Comparison of ENCODE assay signal across 10 cellular contexts in the genomic region with DNA sequence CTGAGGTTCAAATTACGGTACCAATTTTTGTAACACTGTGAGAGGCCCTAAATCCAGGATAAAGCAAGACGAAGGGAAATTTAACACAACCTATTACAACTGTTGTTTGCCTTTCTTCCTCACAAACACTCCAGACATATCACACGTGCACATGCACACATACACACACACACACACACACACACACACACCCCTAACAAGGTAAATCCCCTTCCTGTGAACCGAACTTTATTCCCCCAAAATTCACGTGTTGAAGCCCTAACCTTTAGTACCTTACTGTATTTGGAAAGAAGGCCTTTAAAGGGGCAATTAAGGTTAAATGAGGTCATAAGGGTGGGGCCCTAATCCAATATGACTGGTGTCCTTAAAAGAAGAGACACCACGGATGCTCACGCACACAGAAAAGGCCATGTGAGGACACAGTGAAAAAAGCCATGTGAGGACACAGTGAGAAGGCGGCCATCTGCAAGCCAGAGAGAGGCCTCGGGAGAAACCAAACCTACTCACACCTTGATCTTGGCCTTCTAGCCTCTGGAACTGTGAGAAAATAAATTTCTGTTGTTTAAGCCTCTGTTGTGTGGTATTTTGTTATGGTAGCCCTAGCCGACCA. TPM values are rescaled to one million over a fixed set of nuclear protein-coding genes. Genes with fewer than 3 reads are reported as not detected.
DNase-seq lines count a peak whose midpoint lies in the region; ATAC-seq and TF ChIP-seq lines count a peak whose summit lies in the region.
"Had no signal": no experiment of that assay in that cellular context is flagged by ENCODE, and none has a peak within 500 bp of the region (broad histone marks: within the 10 kb centered on the region; RNA-seq: fewer than 3 reads in every experiment).

No MANE protein-coding gene starts in this region.

- H3K9me2 ChIP-seq in PC-9 (ENCODE audit: insufficient read depth): no peaks in the 10 kb centered on the region

- peak overlapping the region; percentile 95 for H3K27ac Mint-ChIP-seq in activated T-cell treated with anti-CD3 and anti-CD28 coated beads, Interleukin-2, amount 50 U/mL, for 24 hours
- peak overlapping the region; percentile 27 for H3K27ac Mint-ChIP-seq in stimulated activated naive B cell treated with anti-CD40 and anti-IgM and Interleukin-4, amounts not matched to agents 10 μg/mL and 1 μg/mL and 100 μg/mL, for 72 hours

- POLR2A ChIA-PET in PC-9 (lab: Charles Lee; ENCODE audit: unreplicated experiment): interaction anchor here (1.0 kb wide), 1 partner anchor 95 kb away, joined by 3 read pairs; no protein-coding TSS in a partner anchor

- H3K36me3 ChIP-seq in PC-9 (ENCODE audit: low read depth): 0 out of 2 replicates have a peak, but pooled peaks cover 6% of the 10 kb centered on the region

- H3K27ac ChIP-seq in PC-9: no peak overlapping the region

- H3K27me3 ChIP-seq in PC-9 (ENCODE audit: insufficient read depth, low read depth): no peaks in the 10 kb centered on the region

- H3K4me2 ChIP-seq in PC-9: peak overlapping the region; percentile 80; the same call in 1 of the 2 replicates

- H4K20me1 ChIP-seq in PC-9 (ENCODE audit: insufficient read depth): no peaks in the 10 kb centered on the region

- no peak for DNase-seq in activated T-cell treated with anti-CD3 and anti-CD28 coated beads, Interleukin-2, amount 50 U/mL, for 24 hours
- DNase-seq in activated T-cell treated with anti-CD3 and anti-CD28 coated beads, Interleukin-2, amount 50 U/mL, for 48 hours: no peak
- DNase-seq in PC-9: no peak
- peak; percentile 41 for DNase-seq in cerebellar cortex (ENCODE audit: low spot score)
- no peak for DNase-seq in stimulated activated naive B cell treated with anti-CD40 and anti-IgM and Interleukin-4, amounts not matched to agents 10 μg/mL and 1 μg/mL and 100 μg/mL, for 72 hours
- no peak for DNase-seq in stimulated activated CD4-positive, alpha-beta T cell treated with anti-CD3 and anti-CD28 coated beads, Interleukin-12 subunit alpha, Interleukin-12 subunit beta, amount 100 ng/mL, for 4 hours
- no peak for DNase-seq in NCI-H226
- DNase-seq: activated CD4-positive, alpha-beta T cell treated with anti-CD3 and anti-CD28 coated beads for 4 hours; amniotic stem cell had no signal

- no peaks in the 10 kb centered on the region for H3K27me3 Mint-ChIP-seq in activated T-cell treated with anti-CD3 and anti-CD28 coated beads, Interleukin-2, amount 50 U/mL, for 24 hours
- no peaks in the 10 kb centered on the region for H3K27me3 Mint-ChIP-seq in stimulated activated naive B cell treated with anti-CD40 and anti-IgM and Interleukin-4, amounts not matched to agents 10 μg/mL and 1 μg/mL and 100 μg/mL, for 72 hours

- CTCF ChIA-PET in PC-9 (lab: Charles Lee): no interaction called here

- H3K9me3 ChIP-seq in PC-9 (ENCODE audit: insufficient read depth, low read depth): no peaks in the 10 kb centered on the region

- H3K36me3 Mint-ChIP-seq in activated T-cell treated with anti-CD3 and anti-CD28 coated beads, Interleukin-2, amount 50 U/mL, for 24 hours (ENCODE audit: low read depth): peaks cover 13% of the 10 kb centered on the region
- H3K36me3 Mint-ChIP-seq in stimulated activated naive B cell treated with anti-CD40 and anti-IgM and Interleukin-4, amounts not matched to agents 10 μg/mL and 1 μg/mL and 100 μg/mL, for 72 hours: peaks cover 5% of the 10 kb centered on the region in 2 donors

- intact Hi-C loops in PC-9 (cut with micrococcal nuclease; ENCODE audit: unreplicated experiment): loop anchor here (5.0 kb wide), 1 partner anchor 96 kb away; the partner anchor contains the start of gene SAAL1

- H3K4me1 Mint-ChIP-seq in activated T-cell treated with anti-CD3 and anti-CD28 coated beads, Interleukin-2, amount 50 U/mL, for 24 hours (ENCODE audit: low read depth): peaks cover 46% of the 10 kb centered on the region
- peaks cover 19 to 36% of the 10 kb centered on the region in 2 donors for H3K4me1 Mint-ChIP-seq in stimulated activated naive B cell treated with anti-CD40 and anti-IgM and Interleukin-4, amounts not matched to agents 10 μg/mL and 1 μg/mL and 100 μg/mL, for 72 hours

- H3K79me2 ChIP-seq in PC-9 (ENCODE audit: low read depth): peaks cover 11% of the 10 kb centered on the region; the same call in 1 of the 2 replicates

- BruUV-seq in PC-9 (replicated peaks; lab: Mats Ljungman, UMichigan): no TSS peak

- TF ChIP-seq CTCF in PC-9 (conservative IDR thresholded peaks at IDR 0.05): no peak

- no peaks in the 10 kb centered on the region for H3K9me3 Mint-ChIP-seq in activated T-cell treated with anti-CD3 and anti-CD28 coated beads, Interleukin-2, amount 50 U/mL, for 24 hours
- no peaks in the 10 kb centered on the region for H3K9me3 Mint-ChIP-seq in stimulated activated naive B cell treated with anti-CD40 and anti-IgM and Interleukin-4, amounts not matched to agents 10 μg/mL and 1 μg/mL and 100 μg/mL, for 72 hours

- no peak overlapping the region for H3K4me3 ChIP-seq in PC-9

- no peak for ATAC-seq in stimulated activated naive B cell treated with anti-CD40 and anti-IgM and Interleukin-4, amounts not matched to agents 10 μg/mL and 1 μg/mL and 100 μg/mL, for 72 hours (replicated peaks)
- ATAC-seq in HG03354 (IDR thresholded peaks at IDR 0.05; ENCODE audit: poor library complexity, severe bottlenecking, unreplicated experiment): no peak

- peak overlapping the region; percentile 83 for H3K4me3 Mint-ChIP-seq in activated T-cell treated with anti-CD3 and anti-CD28 coated beads, Interleukin-2, amount 50 U/mL, for 24 hours
- peak overlapping the region in 1 of 2 donors; percentile 52 for H3K4me3 Mint-ChIP-seq in stimulated activated naive B cell treated with anti-CD40 and anti-IgM and Interleukin-4, amounts not matched to agents 10 μg/mL and 1 μg/mL and 100 μg/mL, for 72 hours

- peaks cover 3% of the 10 kb centered on the region; the same call in 1 of the 2 replicates for H3F3A ChIP-seq in PC-9 (ENCODE audit: insufficient read depth, low read depth)

- H3K4me1 ChIP-seq in PC-9 (replicated peaks; ENCODE audit: insufficient read depth): peaks cover 5% of the 10 kb centered on the region

- H2AFZ ChIP-seq in PC-9: no peak overlapping the region

RNA-seq across cellular contexts. Expression of gene SERGEF, which starts 1.8 kb away (rescaled TPM):
- 28.7 and 34.1 TPM in 2 replicates for total RNA-seq in PC-9 (2021)

RNA-seq across cellular contexts. Expression of gene TPH1, which starts 35.0 kb away (rescaled TPM):
- total RNA-seq in PC-9 (2021): 0.10 TPM in 1 of 2 replicates, not detected in the other
